Comparison of ENCODE assay signal across 14 cellular contexts in the genomic region with DNA sequence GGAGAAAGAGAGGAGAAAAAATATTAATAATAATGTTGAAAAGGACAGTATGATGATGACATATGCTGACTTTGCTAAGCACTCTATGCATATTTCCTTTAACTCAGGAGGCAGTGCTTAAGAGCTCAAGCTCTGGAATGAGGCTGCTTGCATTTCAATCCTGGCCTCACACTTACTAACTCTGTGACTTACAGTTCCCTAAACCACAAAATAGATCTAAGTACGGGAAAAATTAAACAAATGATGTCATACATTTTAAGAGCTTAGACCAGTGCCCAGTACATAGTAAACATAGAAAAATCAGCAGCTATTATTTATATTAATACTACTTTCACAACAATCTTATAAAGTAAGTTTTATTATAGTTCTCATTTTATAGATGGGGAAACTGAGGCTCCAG.
A peak's percentile ranks its signal among the peaks of the same experiment; 100 is the strongest.
DNase-seq lines count a peak whose midpoint lies in the region; FAIRE-seq lines count a peak whose summit lies in the region.
"Had no signal": no experiment of that assay in that cellular context is flagged by ENCODE, and none has a peak within 500 bp of the region (broad histone marks: within the 10 kb centered on the region; RNA-seq: fewer than 3 reads in every experiment).

No MANE protein-coding gene starts in this region.

- FAIRE-seq in RCC 7860 (lab: Jason Lieb, UNC): peak; percentile 72

- peak; percentile 41 for DNase-seq in Daoy (ENCODE audit: low read depth)
- DNase-seq in RCC 7860 (ENCODE audit: low spot score): peak; percentile 59
- DNase-seq in fibroblast of the conjunctiva (ENCODE audit: low read depth): peak; percentile 10
- peak; percentile 58 for DNase-seq in renal cortical epithelial cell (ENCODE audit: low read depth)
- DNase-seq in NK-92 (lab: John Stamatoyannopoulos, UW; ENCODE audit: unreplicated experiment): no peak
- no peak for DNase-seq in midbrain (lab: John Stamatoyannopoulos, UW)
- DNase-seq in HK-2 (ENCODE audit: unreplicated experiment): no peak
- DNase-seq in GF-D8 (lab: John Stamatoyannopoulos, UW): no peak
- DNase-seq: activated CD4-positive, alpha-beta T cell treated with anti-CD3 and anti-CD28 coated beads, Interleukin-2, amount 50 U/mL, for 4 hours; anterior cingulate cortex; CD4-positive, alpha-beta memory T cell; NCI-H1105 treated with DMSO at 0.1 percent for 48 hours; SHP77; stimulated activated CD4-positive, alpha-beta T cell treated with anti-CD3 and anti-CD28 coated beads, Interleukin-15, amount 100 ng/mL, for 24 hours had no signal

Comparison
In these comparisons a context has a peak if more than half of its experiments do, and no peak if none do; other contexts are left out.
1. DNase-seq: peak in Daoy (single experiment), RCC 7860 (single experiment), fibroblast of the conjunctiva (single experiment) and renal cortical epithelial cell (single experiment); none in NK-92 (single experiment), midbrain (single experiment), HK-2 (single experiment) and GF-D8 (single experiment).